In the genomic region with DNA sequence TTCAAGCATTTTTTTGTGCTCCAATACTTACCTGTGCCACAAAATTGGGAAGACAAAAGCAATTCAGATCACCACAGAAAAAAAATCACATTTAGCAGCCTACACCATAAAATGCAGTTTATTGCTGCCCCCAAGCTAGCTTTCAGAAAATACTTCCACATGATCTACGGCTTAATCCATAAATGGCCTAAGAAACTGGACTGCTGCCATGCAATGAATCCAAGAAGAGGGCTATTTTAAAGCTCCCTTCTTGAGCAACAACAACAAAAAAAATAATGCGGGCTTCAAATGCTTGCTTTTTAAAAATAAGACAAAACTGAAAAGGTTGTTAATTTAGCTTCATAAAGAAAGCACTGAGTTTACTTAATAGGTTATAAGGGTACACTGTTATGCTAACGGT, we compare ENCODE assay signal across 19 cellular contexts.
"Had no signal": no experiment of that assay in that cellular context is flagged by ENCODE, and none has a peak within 500 bp of the region (broad histone marks: within the 10 kb centered on the region; RNA-seq: fewer than 3 reads in every experiment).

No MANE protein-coding gene starts in this region.

- H3K9me3 ChIP-seq: ascending aorta, esophagus squamous epithelium, testis, upper lobe of left lung had no signal

- H3K36me3 ChIP-seq: ascending aorta, esophagus squamous epithelium, upper lobe of left lung, WERI-Rb-1 had no signal

- DNase-seq: activated CD4-positive, alpha-beta T cell treated with anti-CD3 and anti-CD28 coated beads for 1 hour; activated CD4-positive, alpha-beta T cell treated with anti-CD3 and anti-CD28 coated beads, Interleukin-2, amount 50 U/mL, for 4 hours; activated effector memory CD4-positive, alpha-beta T cell treated with anti-CD3 and anti-CD28 coated beads, Interleukin-2, amount 50 U/mL, for 16 hours; activated naive CD4-positive, alpha-beta T cell treated with anti-CD3 and anti-CD28 coated beads, Interleukin-2, amount 50 U/mL, for 16 hours; activated T-cell treated with anti-CD3 and anti-CD28 coated beads, Interleukin-2, amount 50 U/mL, for 72 hours; effector memory CD4-positive, alpha-beta T cell; esophagus squamous epithelium; hippocampal formation; right cardiac atrium; stimulated activated CD4-positive, alpha-beta T cell treated with anti-CD3 and anti-CD28 coated beads, Interleukin-4, amount 100 ng/mL, for 1 hour; stimulated activated naive CD8-positive, alpha-beta T cell treated with anti-CD3 and anti-CD28 coated beads, Interleukin-15, amount 100 ng/mL, for 72 hours; SW 1271; testis; upper lobe of left lung; WERI-Rb-1 had no signal

- H3K27ac ChIP-seq: ascending aorta, esophagus squamous epithelium, skin epidermis, testis, upper lobe of left lung, WERI-Rb-1 had no signal

- H3K4me1 ChIP-seq: ascending aorta, esophagus squamous epithelium, testis, upper lobe of left lung had no signal

- ATAC-seq: activated T-cell treated with anti-CD3 and anti-CD28 coated beads, Interleukin-2, amount 50 U/mL, for 72 hours; left lobe of liver; right cardiac atrium; stimulated activated naive CD8-positive, alpha-beta T cell treated with anti-CD3 and anti-CD28 coated beads, Interleukin-15, amount 100 ng/mL, for 72 hours had no signal

- H3K4me3 ChIP-seq: ascending aorta, esophagus squamous epithelium, lung, skin epidermis, testis, upper lobe of left lung had no signal

- H3K27me3 ChIP-seq: ascending aorta, esophagus squamous epithelium, testis, upper lobe of left lung had no signal
